Comparison of ENCODE assay signal across 1 cellular context in genomic region chr1:70221241-70222077, GRCh38.
A peak's percentile ranks its signal among the peaks of the same experiment; 100 is the strongest.
TF ChIP-seq lines count a peak whose summit lies in the region.

A gene with protein sequence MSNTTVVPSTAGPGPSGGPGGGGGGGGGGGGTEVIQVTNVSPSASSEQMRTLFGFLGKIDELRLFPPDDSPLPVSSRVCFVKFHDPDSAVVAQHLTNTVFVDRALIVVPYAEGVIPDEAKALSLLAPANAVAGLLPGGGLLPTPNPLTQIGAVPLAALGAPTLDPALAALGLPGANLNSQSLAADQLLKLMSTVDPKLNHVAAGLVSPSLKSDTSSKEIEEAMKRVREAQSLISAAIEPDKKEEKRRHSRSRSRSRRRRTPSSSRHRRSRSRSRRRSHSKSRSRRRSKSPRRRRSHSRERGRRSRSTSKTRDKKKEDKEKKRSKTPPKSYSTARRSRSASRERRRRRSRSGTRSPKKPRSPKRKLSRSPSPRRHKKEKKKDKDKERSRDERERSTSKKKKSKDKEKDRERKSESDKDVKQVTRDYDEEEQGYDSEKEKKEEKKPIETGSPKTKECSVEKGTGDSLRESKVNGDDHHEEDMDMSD (plus strand): TSS chr1:70221380. CDS start chr1:70221637, 257 bp downstream.

TF ChIP-seq in HepG2, 621 proteins besides CTCF, POLR2A, EP300 and RAD21 (continued from another document and continues in another):
- TF ChIP-seq, protein P1, sequence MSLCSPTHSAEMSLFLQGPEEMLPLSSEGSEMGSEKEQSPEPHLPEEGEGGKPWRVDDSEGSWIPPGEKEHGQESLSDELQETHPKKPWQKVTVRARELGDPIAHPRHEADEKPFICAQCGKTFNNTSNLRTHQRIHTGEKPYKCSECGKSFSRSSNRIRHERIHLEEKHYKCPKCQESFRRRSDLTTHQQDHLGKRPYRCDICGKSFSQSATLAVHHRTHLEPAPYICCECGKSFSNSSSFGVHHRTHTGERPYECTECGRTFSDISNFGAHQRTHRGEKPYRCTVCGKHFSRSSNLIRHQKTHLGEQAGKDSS (CRISPR knock-in tag; IDR thresholded peaks at IDR 0.05; ENCODE audit: borderline replicate concordance, low read depth) = peak; percentile 71; the same call in 1 of the 2 replicates
- TF ChIP-seq AHR (CRISPR knock-in tag; IDR thresholded peaks at IDR 0.05) (peak; percentile 84; the same call in 1 of the 2 replicates), MXD4 (CRISPR knock-in tag; IDR thresholded peaks at IDR 0.05) (peak; percentile 85; the same call in 1 of the 2 replicates), BORCS8-MEF2B (CRISPR knock-in tag; IDR thresholded peaks at IDR 0.05) (peak; percentile 78; the same call in 1 of the 2 replicates), TFE3 (CRISPR knock-in tag; IDR thresholded peaks at IDR 0.05) (peak; percentile 69), ZNF549 (CRISPR knock-in tag; IDR thresholded peaks at IDR 0.05) (no peak), RELA (CRISPR knock-in tag; IDR thresholded peaks at IDR 0.05) (no peak), MZF1 (CRISPR knock-in tag; IDR thresholded peaks at IDR 0.05; ENCODE audit: borderline replicate concordance) (no peak), FOXA3 (CRISPR knock-in tag; IDR thresholded peaks at IDR 0.05) (peak; percentile 40; the same call in 1 of the 2 replicates), ZNF333 (CRISPR knock-in tag; IDR thresholded peaks at IDR 0.05; ENCODE audit: borderline replicate concordance) (no peak), MED13 (CRISPR knock-in tag; IDR thresholded peaks at IDR 0.05) (peak; percentile 48; the same call in 1 of the 2 replicates), SKI (IDR thresholded peaks at IDR 0.05; ENCODE audit: partially characterized antibody) (peak; percentile 72), ZNF576 (CRISPR knock-in tag; IDR thresholded peaks at IDR 0.05) (no peak), BCL6 (CRISPR knock-in tag; IDR thresholded peaks at IDR 0.05) (0 out of 2 replicates have a peak, but pooled peaks have one; percentile 24), ZNF768 (CRISPR knock-in tag; IDR thresholded peaks at IDR 0.05) (peak; percentile 44; the same call in 1 of the 2 replicates), RAD51 (IDR thresholded peaks at IDR 0.05; ENCODE audit: borderline replicate concordance) (no peak), SIX1 (CRISPR knock-in tag; IDR thresholded peaks at IDR 0.05; ENCODE audit: borderline replicate concordance) (no peak), MXD1 (CRISPR knock-in tag; IDR thresholded peaks at IDR 0.05) (peak; percentile 52; the same call in 1 of the 2 replicates), ZNF607 (CRISPR knock-in tag; IDR thresholded peaks at IDR 0.05; ENCODE audit: borderline replicate concordance) (peak; percentile 85), ZNF235 (CRISPR knock-in tag; IDR thresholded peaks at IDR 0.05; ENCODE audit: borderline replicate concordance) (no peak), FOXO4 (CRISPR knock-in tag; conservative IDR thresholded peaks at IDR 0.05) (0 out of 2 replicates have a peak, but pooled peaks have one; percentile 65), ZBTB14 (CRISPR knock-in tag; IDR thresholded peaks at IDR 0.05) (no peak), TP53 (CRISPR knock-in tag; conservative IDR thresholded peaks at IDR 0.05) (no peak), KDM2A (CRISPR knock-in tag; IDR thresholded peaks at IDR 0.05; ENCODE audit: borderline replicate concordance, low read depth) (peak; percentile 99), ASH2L (IDR thresholded peaks at IDR 0.05; ENCODE audit: insufficient read length, low read depth, low read length) (peak; percentile 96), ZNF737 (CRISPR knock-in tag; IDR thresholded peaks at IDR 0.05; ENCODE audit: borderline replicate concordance) (no peak), ZNF124 (CRISPR knock-in tag; IDR thresholded peaks at IDR 0.05) (peak; percentile 53; the same call in 1 of the 2 replicates), ZMAT3 (CRISPR knock-in tag; conservative IDR thresholded peaks at IDR 0.05) (0 out of 2 replicates have a peak, but pooled peaks have one; percentile 46), TBX2 (CRISPR knock-in tag; IDR thresholded peaks at IDR 0.05; ENCODE audit: borderline replicate concordance) (peak; percentile 68; the same call in 1 of the 2 replicates), ZNF556 (CRISPR knock-in tag; IDR thresholded peaks at IDR 0.05; ENCODE audit: borderline replicate concordance) (peak; percentile 70; the same call in 1 of the 2 replicates), ZNF547 (CRISPR knock-in tag; IDR thresholded peaks at IDR 0.05) (0 out of 2 replicates have a peak, but pooled peaks have one; percentile 32), KLF11 (CRISPR knock-in tag; IDR thresholded peaks at IDR 0.05) (peak; percentile 55), SALL2 (CRISPR knock-in tag; IDR thresholded peaks at IDR 0.05) (peak; percentile 91), KDM5B (CRISPR knock-in tag; IDR thresholded peaks at IDR 0.05; ENCODE audit: borderline replicate concordance) (peak; percentile 83; the same call in 1 of the 2 replicates)
- TF ChIP-seq, protein P2, sequence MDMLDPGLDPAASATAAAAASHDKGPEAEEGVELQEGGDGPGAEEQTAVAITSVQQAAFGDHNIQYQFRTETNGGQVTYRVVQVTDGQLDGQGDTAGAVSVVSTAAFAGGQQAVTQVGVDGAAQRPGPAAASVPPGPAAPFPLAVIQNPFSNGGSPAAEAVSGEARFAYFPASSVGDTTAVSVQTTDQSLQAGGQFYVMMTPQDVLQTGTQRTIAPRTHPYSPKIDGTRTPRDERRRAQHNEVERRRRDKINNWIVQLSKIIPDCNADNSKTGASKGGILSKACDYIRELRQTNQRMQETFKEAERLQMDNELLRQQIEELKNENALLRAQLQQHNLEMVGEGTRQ (IDR thresholded peaks at IDR 0.05; ENCODE audit: low read depth, low read length) = no peak
- TF ChIP-seq, protein P2 (CRISPR knock-in tag; IDR thresholded peaks at IDR 0.05; ENCODE audit: borderline replicate concordance) = no peak
- TF ChIP-seq, protein P3, sequence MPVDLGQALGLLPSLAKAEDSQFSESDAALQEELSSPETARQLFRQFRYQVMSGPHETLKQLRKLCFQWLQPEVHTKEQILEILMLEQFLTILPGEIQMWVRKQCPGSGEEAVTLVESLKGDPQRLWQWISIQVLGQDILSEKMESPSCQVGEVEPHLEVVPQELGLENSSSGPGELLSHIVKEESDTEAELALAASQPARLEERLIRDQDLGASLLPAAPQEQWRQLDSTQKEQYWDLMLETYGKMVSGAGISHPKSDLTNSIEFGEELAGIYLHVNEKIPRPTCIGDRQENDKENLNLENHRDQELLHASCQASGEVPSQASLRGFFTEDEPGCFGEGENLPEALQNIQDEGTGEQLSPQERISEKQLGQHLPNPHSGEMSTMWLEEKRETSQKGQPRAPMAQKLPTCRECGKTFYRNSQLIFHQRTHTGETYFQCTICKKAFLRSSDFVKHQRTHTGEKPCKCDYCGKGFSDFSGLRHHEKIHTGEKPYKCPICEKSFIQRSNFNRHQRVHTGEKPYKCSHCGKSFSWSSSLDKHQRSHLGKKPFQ (CRISPR knock-in tag; IDR thresholded peaks at IDR 0.05; ENCODE audit: insufficient replicate concordance) = peak; percentile 81
- TF ChIP-seq, protein P4, sequence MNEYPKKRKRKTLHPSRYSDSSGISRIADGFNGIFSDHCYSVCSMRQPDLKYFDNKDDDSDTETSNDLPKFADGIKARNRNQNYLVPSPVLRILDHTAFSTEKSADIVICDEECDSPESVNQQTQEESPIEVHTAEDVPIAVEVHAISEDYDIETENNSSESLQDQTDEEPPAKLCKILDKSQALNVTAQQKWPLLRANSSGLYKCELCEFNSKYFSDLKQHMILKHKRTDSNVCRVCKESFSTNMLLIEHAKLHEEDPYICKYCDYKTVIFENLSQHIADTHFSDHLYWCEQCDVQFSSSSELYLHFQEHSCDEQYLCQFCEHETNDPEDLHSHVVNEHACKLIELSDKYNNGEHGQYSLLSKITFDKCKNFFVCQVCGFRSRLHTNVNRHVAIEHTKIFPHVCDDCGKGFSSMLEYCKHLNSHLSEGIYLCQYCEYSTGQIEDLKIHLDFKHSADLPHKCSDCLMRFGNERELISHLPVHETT (CRISPR knock-in tag; conservative IDR thresholded peaks at IDR 0.05) = peak; percentile 85; the same call in 1 of the 2 replicates
- TF ChIP-seq, protein P5, sequence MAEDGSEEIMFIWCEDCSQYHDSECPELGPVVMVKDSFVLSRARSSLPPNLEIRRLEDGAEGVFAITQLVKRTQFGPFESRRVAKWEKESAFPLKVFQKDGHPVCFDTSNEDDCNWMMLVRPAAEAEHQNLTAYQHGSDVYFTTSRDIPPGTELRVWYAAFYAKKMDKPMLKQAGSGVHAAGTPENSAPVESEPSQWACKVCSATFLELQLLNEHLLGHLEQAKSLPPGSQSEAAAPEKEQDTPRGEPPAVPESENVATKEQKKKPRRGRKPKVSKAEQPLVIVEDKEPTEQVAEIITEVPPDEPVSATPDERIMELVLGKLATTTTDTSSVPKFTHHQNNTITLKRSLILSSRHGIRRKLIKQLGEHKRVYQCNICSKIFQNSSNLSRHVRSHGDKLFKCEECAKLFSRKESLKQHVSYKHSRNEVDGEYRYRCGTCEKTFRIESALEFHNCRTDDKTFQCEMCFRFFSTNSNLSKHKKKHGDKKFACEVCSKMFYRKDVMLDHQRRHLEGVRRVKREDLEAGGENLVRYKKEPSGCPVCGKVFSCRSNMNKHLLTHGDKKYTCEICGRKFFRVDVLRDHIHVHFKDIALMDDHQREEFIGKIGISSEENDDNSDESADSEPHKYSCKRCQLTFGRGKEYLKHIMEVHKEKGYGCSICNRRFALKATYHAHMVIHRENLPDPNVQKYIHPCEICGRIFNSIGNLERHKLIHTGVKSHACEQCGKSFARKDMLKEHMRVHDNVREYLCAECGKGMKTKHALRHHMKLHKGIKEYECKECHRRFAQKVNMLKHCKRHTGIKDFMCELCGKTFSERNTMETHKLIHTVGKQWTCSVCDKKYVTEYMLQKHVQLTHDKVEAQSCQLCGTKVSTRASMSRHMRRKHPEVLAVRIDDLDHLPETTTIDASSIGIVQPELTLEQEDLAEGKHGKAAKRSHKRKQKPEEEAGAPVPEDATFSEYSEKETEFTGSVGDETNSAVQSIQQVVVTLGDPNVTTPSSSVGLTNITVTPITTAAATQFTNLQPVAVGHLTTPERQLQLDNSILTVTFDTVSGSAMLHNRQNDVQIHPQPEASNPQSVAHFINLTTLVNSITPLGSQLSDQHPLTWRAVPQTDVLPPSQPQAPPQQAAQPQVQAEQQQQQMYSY (CRISPR knock-in tag; IDR thresholded peaks at IDR 0.05) = no peak
- TF ChIP-seq, protein P6, sequence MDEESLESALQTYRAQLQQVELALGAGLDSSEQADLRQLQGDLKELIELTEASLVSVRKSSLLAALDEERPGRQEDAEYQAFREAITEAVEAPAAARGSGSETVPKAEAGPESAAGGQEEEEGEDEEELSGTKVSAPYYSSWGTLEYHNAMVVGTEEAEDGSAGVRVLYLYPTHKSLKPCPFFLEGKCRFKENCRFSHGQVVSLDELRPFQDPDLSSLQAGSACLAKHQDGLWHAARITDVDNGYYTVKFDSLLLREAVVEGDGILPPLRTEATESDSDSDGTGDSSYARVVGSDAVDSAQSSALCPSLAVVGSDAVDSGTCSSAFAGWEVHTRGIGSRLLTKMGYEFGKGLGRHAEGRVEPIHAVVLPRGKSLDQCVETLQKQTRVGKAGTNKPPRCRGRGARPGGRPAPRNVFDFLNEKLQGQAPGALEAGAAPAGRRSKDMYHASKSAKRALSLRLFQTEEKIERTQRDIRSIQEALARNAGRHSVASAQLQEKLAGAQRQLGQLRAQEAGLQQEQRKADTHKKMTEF (CRISPR knock-in tag; IDR thresholded peaks at IDR 0.05) = peak; percentile 92
- TF ChIP-seq, protein P7, sequence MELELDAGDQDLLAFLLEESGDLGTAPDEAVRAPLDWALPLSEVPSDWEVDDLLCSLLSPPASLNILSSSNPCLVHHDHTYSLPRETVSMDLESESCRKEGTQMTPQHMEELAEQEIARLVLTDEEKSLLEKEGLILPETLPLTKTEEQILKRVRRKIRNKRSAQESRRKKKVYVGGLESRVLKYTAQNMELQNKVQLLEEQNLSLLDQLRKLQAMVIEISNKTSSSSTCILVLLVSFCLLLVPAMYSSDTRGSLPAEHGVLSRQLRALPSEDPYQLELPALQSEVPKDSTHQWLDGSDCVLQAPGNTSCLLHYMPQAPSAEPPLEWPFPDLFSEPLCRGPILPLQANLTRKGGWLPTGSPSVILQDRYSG (CRISPR knock-in tag; IDR thresholded peaks at IDR 0.05) = no peak
